24 cellular contexts compared by ENCODE assay signal in genomic region chr1:116972676-116973035, GRCh38. TPM values are rescaled to one million over a fixed set of nuclear protein-coding genes. Genes with fewer than 3 reads are reported as not detected.
DNase-seq lines count a peak whose midpoint lies in the region; ATAC-seq and TF ChIP-seq lines count a peak whose summit lies in the region.
"Had no signal": no experiment of that assay in that cellular context is flagged by ENCODE, and none has a peak within 500 bp of the region (broad histone marks: within the 10 kb centered on the region; RNA-seq: fewer than 3 reads in every experiment).

No MANE protein-coding gene starts in this region.

- H3K4me2 ChIP-seq in smooth muscle cell, result peak overlapping the region; percentile 28

- H3K4me3 Mint-ChIP-seq in activated T-helper 17 cell treated with anti-CD3 and anti-CD28 coated beads, Interleukin-2, amount 50 U/mL, for 72 hours, result no peak overlapping the region
- H3K4me3 Mint-ChIP-seq: activated naive CD8-positive, alpha-beta T cell; CD14-positive monocyte; nephron had no signal

- no peak overlapping the region for H3K27ac Mint-ChIP-seq in activated T-helper 17 cell treated with anti-CD3 and anti-CD28 coated beads, Interleukin-2, amount 50 U/mL, for 72 hours
- H3K27ac Mint-ChIP-seq: activated naive CD8-positive, alpha-beta T cell had no signal

- H3K9me3 ChIP-seq in body of pancreas, result no peaks in the 10 kb centered on the region
- no peaks in the 10 kb centered on the region for H3K9me3 ChIP-seq in smooth muscle cell (replicated peaks; ENCODE audit: low read depth)

- H3K27ac ChIP-seq in body of pancreas, result peak overlapping the region in 1 of 4 donors; percentile 60
- peak overlapping the region; percentile 58 for H3K27ac ChIP-seq in smooth muscle cell (ENCODE audit: low read depth)
- H3K27ac ChIP-seq: coronary artery, ovary had no signal

- H3K79me2 ChIP-seq in smooth muscle cell (ENCODE audit: low read depth), result peaks cover 4% of the 10 kb centered on the region

- no peak overlapping the region for H2AFZ ChIP-seq in smooth muscle cell (ENCODE audit: low read depth)

- H4K20me1 ChIP-seq in smooth muscle cell (ENCODE audit: low read depth), result peaks cover 19% of the 10 kb centered on the region

- no peaks in the 10 kb centered on the region for H3K36me3 Mint-ChIP-seq in activated T-helper 17 cell treated with anti-CD3 and anti-CD28 coated beads, Interleukin-2, amount 50 U/mL, for 72 hours (ENCODE audit: low read depth)

- DNase-seq in NCI-H226 (peak; percentile 51), body of pancreas (no peak), glomerular visceral epithelial cell (ENCODE audit: extremely low spot score) (peak; percentile 53), smooth muscle cell (lab: John Stamatoyannopoulos, UW; ENCODE audit: unreplicated experiment) (no peak), inferior parietal cortex (ENCODE audit: extremely low spot score) (no peak), lower leg skin (ENCODE audit: low spot score in 2 of 2) (no peak)
- DNase-seq: activated CD4-positive, alpha-beta T cell treated with anti-CD3 and anti-CD28 coated beads, Interleukin-2, amount 50 U/mL, for 48 hours; activated CD4-positive, CD25-positive, alpha-beta regulatory T cell; activated CD8-positive, alpha-beta memory T cell treated with anti-CD3 and anti-CD28 coated beads, Interleukin-2, amount 50 U/mL, for 4 hours; Calu3; H7; head of caudate nucleus; KBM-7; NCI-H1436 treated with DMSO at 0.1 percent for 48 hours; NCI-H526; ovary; stimulated activated CD4-positive, alpha-beta T cell treated with anti-CD3 and anti-CD28 coated beads, Interleukin-4, amount 100 ng/mL, for 4 hours; stimulated activated naive CD4-positive, alpha-beta T cell had no signal

- 70% methylated on average over 2 of the region's 2 CpGs for WGBS in body of pancreas, 2 donors
- whole genome bisulfite sequencing in smooth muscle cell (ENCODE audit: low lambda C conversion rate), result 85% methylated on average over 2 of the region's 2 CpGs
- WGBS in lower leg skin, 2 donors, result 46 to 49% methylated on average over 2 of the region's 2 CpGs

- H3F3A ChIP-seq in smooth muscle cell (ENCODE audit: low read depth), result no peaks in the 10 kb centered on the region

- ATAC-seq in body of pancreas (peak; percentile 73), GM19397 (IDR thresholded peaks at IDR 0.05; ENCODE audit: unreplicated experiment) (no peak)
- no peak for ATAC-seq in activated T-helper 17 cell treated with anti-CD3 and anti-CD28 coated beads, Interleukin-2, amount 50 U/mL, for 72 hours (replicated peaks)

- H3K4me1 ChIP-seq in body of pancreas (peaks cover 6% of the 10 kb centered on the region), smooth muscle cell (ENCODE audit: low read depth) (peaks cover 20% of the 10 kb centered on the region)

- TF ChIP-seq POLR2A in body of pancreas (IDR thresholded peaks at IDR 0.05) (no peak), lower leg skin (IDR thresholded peaks at IDR 0.05) (no peak)

- no peaks in the 10 kb centered on the region for H3K27me3 ChIP-seq in body of pancreas
- no peaks in the 10 kb centered on the region for H3K27me3 ChIP-seq in smooth muscle cell (ENCODE audit: low read depth)
- H3K27me3 ChIP-seq: ovary had no signal

- no peaks in the 10 kb centered on the region for H3K27me3 Mint-ChIP-seq in activated T-helper 17 cell treated with anti-CD3 and anti-CD28 coated beads, Interleukin-2, amount 50 U/mL, for 72 hours
- H3K27me3 Mint-ChIP-seq: activated naive CD8-positive, alpha-beta T cell had no signal

- H3K36me3 ChIP-seq in body of pancreas (replicated peaks in 1 of 2; ENCODE audit: insufficient read depth in 1 of 2, low read depth in 2 of 2), result peaks cover 0 to 2% of the 10 kb centered on the region in 2 donors
- H3K36me3 ChIP-seq in smooth muscle cell (ENCODE audit: low read depth), result peaks cover 11% of the 10 kb centered on the region
- H3K36me3 ChIP-seq: ovary had no signal

- TF ChIP-seq CTCF in body of pancreas (IDR thresholded peaks at IDR 0.05) (no peak), smooth muscle cell (IDR thresholded peaks at IDR 0.05; ENCODE audit: borderline replicate concordance, insufficient read depth, poor library complexity, severe bottlenecking) (no peak), lower leg skin (IDR thresholded peaks at IDR 0.05) (no peak)

- H3K4me3 ChIP-seq in body of pancreas (no peak overlapping the region), smooth muscle cell (no peak overlapping the region), lower leg skin (ENCODE audit: low read depth, poor library complexity, severe bottlenecking) (no peak overlapping the region)
- H3K4me3 ChIP-seq: coronary artery, ovary had no signal

- no peak overlapping the region for H3K9ac ChIP-seq in smooth muscle cell (ENCODE audit: low read depth)

- intact Hi-C loops in body of pancreas (cut with DNase I), result no loop called here
- intact Hi-C loops in lower leg skin (cut with DNase I; ENCODE audit: low total_unique reads), result no loop called here

- H3K9me3 Mint-ChIP-seq in activated T-helper 17 cell treated with anti-CD3 and anti-CD28 coated beads, Interleukin-2, amount 50 U/mL, for 72 hours, result no peaks in the 10 kb centered on the region

- H3K4me1 Mint-ChIP-seq in activated T-helper 17 cell treated with anti-CD3 and anti-CD28 coated beads, Interleukin-2, amount 50 U/mL, for 72 hours, result no peaks in the 10 kb centered on the region
- H3K4me1 Mint-ChIP-seq: nephron had no signal

RNA-seq across cellular contexts. Expression of gene CD101, which starts 28.9 kb away (rescaled TPM):
- total RNA-seq in body of pancreas (under 1 TPM; 0.26 to 0.33 TPM), smooth muscle cell (0.81 and 0.85 TPM in 2 replicates), lower leg skin (1 to 10 TPM in 1 of 4 donors, under 1 TPM in 3; 0.46 to 1.8 (median 0.92) TPM)
- polyA plus RNA-seq in smooth muscle cell, result 2.0 and 3.1 TPM in 2 replicates
- 1 to 10 TPM in 1 of 2 donors, under 1 TPM in 1; 0.26 to 2.1 TPM for total RNA-seq in activated T-helper 17 cell treated with anti-CD3 and anti-CD28 coated beads, Interleukin-2, amount 50 U/mL, for 72 hours

Comparison
In these comparisons a context has a peak if more than half of its experiments do, and no peak if none do; other contexts are left out.
1. DNase-seq: peak in NCI-H226 (single experiment) and glomerular visceral epithelial cell (single experiment); none in body of pancreas (0 of 4), smooth muscle cell (single experiment), inferior parietal cortex (single experiment) and lower leg skin (0 of 2).